In genomic region chr2:112137516-112138142, GRCh38 we compare ENCODE assay signal across 1 cellular context.
TF ChIP-seq lines count a peak whose summit lies in the region.

No MANE protein-coding gene starts in this region.

TF ChIP-seq in HEK293, 187 proteins besides CTCF, POLR2A, EP300 and RAD21 (continued from another document):
- TF ChIP-seq MZF1 (tag by site-specific recombination; IDR thresholded peaks at IDR 0.05; ENCODE audit: borderline replicate concordance) (no peak), ZNF510 (tag by site-specific recombination; IDR thresholded peaks at IDR 0.05; ENCODE audit: insufficient replicate concordance) (no peak), ZNF558 (tag by site-specific recombination; IDR thresholded peaks at IDR 0.05) (no peak), ZNF776 (tag by site-specific recombination; IDR thresholded peaks at IDR 0.05; ENCODE audit: borderline replicate concordance) (no peak), ZNF585B (tag by site-specific recombination; IDR thresholded peaks at IDR 0.05) (no peak), ZNF239 (tag by site-specific recombination; IDR thresholded peaks at IDR 0.05) (no peak), ZBTB8A (tag by site-specific recombination; IDR thresholded peaks at IDR 0.05) (no peak), ZNF214 (tag by site-specific recombination; IDR thresholded peaks at IDR 0.05; ENCODE audit: borderline replicate concordance) (no peak), OVOL3 (tag by site-specific recombination; IDR thresholded peaks at IDR 0.05) (no peak), ZSCAN23 (tag by site-specific recombination; IDR thresholded peaks at IDR 0.05) (no peak)
- TF ChIP-seq, protein P1, sequence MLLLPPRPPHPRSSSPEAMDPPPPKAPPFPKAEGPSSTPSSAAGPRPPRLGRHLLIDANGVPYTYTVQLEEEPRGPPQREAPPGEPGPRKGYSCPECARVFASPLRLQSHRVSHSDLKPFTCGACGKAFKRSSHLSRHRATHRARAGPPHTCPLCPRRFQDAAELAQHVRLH (tag by site-specific recombination; IDR thresholded peaks at IDR 0.05) = no peak
